ENCODE assay signal across 20 cellular contexts in the genomic region with DNA sequence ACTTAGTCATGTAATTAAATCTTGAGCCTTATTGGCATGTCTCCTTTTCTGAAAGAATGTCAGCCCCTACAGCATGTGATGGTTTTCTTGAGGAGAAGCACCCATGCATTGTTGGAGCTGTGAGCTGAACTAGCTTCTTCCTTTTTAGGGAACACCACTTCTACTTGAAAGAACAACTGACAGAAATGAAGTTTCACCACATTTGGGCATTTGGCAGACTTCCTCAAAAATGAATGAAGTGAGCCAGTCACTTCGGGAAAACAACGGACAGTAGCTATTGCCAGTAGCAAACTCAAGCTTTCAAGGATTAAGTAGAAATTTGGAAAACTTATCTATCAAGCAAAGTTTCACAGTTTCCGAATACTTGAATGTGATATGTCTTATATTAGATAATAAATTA.
A peak's percentile ranks its signal among the peaks of the same experiment; 100 is the strongest.
DNase-seq lines count a peak whose midpoint lies in the region; ATAC-seq lines count a peak whose summit lies in the region.
"Had no signal": no experiment of that assay in that cellular context is flagged by ENCODE, and none has a peak within 500 bp of the region (broad histone marks: within the 10 kb centered on the region; RNA-seq: fewer than 3 reads in every experiment).

No MANE protein-coding gene starts in this region.

- no peak for ATAC-seq in stimulated activated naive CD8-positive, alpha-beta T cell treated with anti-CD3 and anti-CD28 coated beads, Interleukin-15, Interleukin-2, amounts not matched to agents 100 U/mL and 50 U/mL, for 24 hours
- ATAC-seq in GM19455 (IDR thresholded peaks at IDR 0.05; ENCODE audit: unreplicated experiment): no peak
- ATAC-seq: T-cell had no signal

- DNase-seq in AML-193 (lab: John Stamatoyannopoulos, UW): peak; percentile 15 to 16
- peak; percentile 25 to 58 for DNase-seq in Kasumi-1 (lab: John Stamatoyannopoulos, UW)
- peak; percentile 30 for DNase-seq in OCI-M1 (lab: John Stamatoyannopoulos, UW)
- peak; percentile 62 for DNase-seq in medulla oblongata (ENCODE audit: extremely low spot score)
- no peak for DNase-seq in stimulated activated naive CD8-positive, alpha-beta T cell treated with anti-CD3 and anti-CD28 coated beads, Interleukin-15, Interleukin-2, amounts not matched to agents 100 U/mL and 50 U/mL, for 24 hours
- no peak for DNase-seq in NCI-H1105 treated with DMSO at 0.1 percent for 48 hours (lab: John Stamatoyannopoulos, UW)
- DNase-seq in activated T-cell treated with anti-CD3 and anti-CD28 coated beads for 4 hours: no peak
- DNase-seq: 8988T; EL; GF-D8; MG63; NCI-H1436; NCI-H187 treated with DMSO at 0.1 percent for 48 hours; NCI-H226; NCI-H510A treated with DMSO at 0.1 percent for 48 hours; NCI-H774; NK-92 treated with Interleukin-12 subunit alpha and Interleukin-12 subunit beta, amount 100 ng/mL, for 24 hours; Right ventricle myocardium superior; T-cell had no signal

Comparison
In these comparisons a context has a peak if more than half of its experiments do, and no peak if none do; other contexts are left out.
1. DNase-seq: peak in AML-193 (2 of 2), Kasumi-1 (2 of 2), OCI-M1 (single experiment) and medulla oblongata (single experiment); none in stimulated activated naive CD8-positive, alpha-beta T cell treated with anti-CD3 and anti-CD28 coated beads, Interleukin-15, Interleukin-2, amounts not matched to agents 100 U/mL and 50 U/mL, for 24 hours (single experiment), NCI-H1105 treated with DMSO at 0.1 percent for 48 hours (single experiment) and activated T-cell treated with anti-CD3 and anti-CD28 coated beads for 4 hours (single experiment).